2 cellular contexts compared by ENCODE assay signal in the genomic region with DNA sequence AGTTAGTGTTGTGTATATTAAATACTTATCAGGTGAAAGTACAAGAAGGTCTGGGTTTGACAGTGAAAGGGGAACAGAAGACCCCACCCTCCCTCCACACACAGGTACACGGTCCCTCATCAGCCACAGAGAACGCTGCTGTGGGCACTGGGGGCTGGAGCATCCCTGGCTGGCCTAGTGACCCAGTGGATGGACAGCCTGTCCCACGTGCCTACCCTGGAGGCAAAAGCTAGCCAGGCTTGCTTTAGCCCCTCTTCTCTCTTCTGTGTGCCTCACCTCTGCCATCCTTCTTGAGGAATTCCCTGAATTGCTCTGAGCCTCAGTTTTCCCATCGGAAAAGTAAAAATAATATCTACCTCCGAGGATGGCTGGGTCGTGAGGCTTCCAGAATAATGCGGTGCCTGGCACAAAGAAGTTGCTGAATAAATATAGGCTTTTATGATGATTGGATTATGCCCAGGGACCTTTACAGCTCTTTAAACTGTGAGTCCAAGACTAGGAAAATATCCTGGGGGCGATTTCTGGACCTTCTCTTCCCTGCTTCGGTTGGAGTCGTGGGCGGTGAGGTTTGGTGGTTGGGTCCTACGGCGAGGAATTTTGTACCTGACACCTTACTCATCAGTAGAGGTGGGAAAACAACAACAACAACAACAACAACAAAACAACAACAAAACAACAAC.
TF ChIP-seq lines count a peak whose summit lies in the region.

No MANE protein-coding gene starts in this region.

TF ChIP-seq in A549, 52 proteins besides CTCF, POLR2A, EP300 and RAD21 (continued from another document):
- TF ChIP-seq, protein P1, sequence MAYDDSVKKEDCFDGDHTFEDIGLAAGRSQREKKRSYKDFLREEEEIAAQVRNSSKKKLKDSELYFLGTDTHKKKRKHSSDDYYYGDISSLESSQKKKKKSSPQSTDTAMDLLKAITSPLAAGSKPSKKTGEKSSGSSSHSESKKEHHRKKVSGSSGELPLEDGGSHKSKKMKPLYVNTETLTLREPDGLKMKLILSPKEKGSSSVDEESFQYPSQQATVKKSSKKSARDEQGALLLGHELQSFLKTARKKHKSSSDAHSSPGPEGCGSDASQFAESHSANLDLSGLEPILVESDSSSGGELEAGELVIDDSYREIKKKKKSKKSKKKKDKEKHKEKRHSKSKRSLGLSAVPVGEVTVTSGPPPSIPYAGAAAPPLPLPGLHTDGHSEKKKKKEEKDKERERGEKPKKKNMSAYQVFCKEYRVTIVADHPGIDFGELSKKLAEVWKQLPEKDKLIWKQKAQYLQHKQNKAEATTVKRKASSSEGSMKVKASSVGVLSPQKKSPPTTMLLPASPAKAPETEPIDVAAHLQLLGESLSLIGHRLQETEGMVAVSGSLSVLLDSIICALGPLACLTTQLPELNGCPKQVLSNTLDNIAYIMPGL (CRISPR knock-in tag; IDR thresholded peaks at IDR 0.05; ENCODE audit: borderline replicate concordance) = no peak

TF ChIP-seq in HCT116, 20 proteins besides CTCF, POLR2A, EP300 and RAD21 (continued from another document):
- TF ChIP-seq, protein P2, sequence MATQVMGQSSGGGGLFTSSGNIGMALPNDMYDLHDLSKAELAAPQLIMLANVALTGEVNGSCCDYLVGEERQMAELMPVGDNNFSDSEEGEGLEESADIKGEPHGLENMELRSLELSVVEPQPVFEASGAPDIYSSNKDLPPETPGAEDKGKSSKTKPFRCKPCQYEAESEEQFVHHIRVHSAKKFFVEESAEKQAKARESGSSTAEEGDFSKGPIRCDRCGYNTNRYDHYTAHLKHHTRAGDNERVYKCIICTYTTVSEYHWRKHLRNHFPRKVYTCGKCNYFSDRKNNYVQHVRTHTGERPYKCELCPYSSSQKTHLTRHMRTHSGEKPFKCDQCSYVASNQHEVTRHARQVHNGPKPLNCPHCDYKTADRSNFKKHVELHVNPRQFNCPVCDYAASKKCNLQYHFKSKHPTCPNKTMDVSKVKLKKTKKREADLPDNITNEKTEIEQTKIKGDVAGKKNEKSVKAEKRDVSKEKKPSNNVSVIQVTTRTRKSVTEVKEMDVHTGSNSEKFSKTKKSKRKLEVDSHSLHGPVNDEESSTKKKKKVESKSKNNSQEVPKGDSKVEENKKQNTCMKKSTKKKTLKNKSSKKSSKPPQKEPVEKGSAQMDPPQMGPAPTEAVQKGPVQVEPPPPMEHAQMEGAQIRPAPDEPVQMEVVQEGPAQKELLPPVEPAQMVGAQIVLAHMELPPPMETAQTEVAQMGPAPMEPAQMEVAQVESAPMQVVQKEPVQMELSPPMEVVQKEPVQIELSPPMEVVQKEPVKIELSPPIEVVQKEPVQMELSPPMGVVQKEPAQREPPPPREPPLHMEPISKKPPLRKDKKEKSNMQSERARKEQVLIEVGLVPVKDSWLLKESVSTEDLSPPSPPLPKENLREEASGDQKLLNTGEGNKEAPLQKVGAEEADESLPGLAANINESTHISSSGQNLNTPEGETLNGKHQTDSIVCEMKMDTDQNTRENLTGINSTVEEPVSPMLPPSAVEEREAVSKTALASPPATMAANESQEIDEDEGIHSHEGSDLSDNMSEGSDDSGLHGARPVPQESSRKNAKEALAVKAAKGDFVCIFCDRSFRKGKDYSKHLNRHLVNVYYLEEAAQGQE (IDR thresholded peaks at IDR 0.05; ENCODE audit: low read depth) = no peak
- TF ChIP-seq, protein P3, sequence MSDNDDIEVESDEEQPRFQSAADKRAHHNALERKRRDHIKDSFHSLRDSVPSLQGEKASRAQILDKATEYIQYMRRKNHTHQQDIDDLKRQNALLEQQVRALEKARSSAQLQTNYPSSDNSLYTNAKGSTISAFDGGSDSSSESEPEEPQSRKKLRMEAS (IDR thresholded peaks at IDR 0.05) = no peak
